Comparison of ENCODE assay signal across 9 cellular contexts in the genomic region with DNA sequence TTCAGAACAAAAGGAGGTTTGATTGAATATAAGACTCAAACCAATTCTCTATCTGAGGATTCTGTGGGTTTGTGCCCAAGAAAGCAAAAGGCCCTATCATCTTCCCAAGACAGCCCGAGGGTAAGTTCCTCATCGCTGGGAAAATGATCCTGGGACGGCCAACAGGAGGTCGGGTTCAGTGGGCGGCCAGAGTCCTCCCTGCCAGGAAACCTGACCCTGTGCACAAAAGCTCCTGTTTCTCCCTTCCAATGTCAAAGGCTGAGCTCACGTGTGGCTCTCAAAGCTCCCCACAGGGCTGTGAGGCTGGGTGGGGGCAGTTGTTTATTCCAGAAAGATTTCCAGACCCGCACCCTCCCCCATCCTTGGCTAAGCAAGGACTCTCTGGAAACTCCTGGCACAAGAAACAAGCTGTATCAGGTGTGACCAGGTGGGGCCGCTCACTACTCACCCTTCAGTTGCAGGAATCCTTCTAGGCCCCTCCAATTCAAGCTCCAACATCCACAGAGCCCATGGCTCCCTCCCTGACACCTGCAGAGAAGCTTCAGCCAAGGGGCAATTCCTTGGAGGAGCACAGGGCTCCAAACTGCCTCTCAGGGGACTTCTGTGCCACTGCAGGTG.
DNase-seq lines count a peak whose midpoint lies in the region; ATAC-seq and TF ChIP-seq lines count a peak whose summit lies in the region.
"Had no signal": no experiment of that assay in that cellular context is flagged by ENCODE, and none has a peak within 500 bp of the region (broad histone marks: within the 10 kb centered on the region; RNA-seq: fewer than 3 reads in every experiment).

No MANE protein-coding gene starts in this region.

- H3K79me2 ChIP-seq in hepatocyte, result no peaks in the 10 kb centered on the region

- no peak for TF ChIP-seq CTCF in left ventricle myocardium inferior (IDR thresholded peaks at IDR 0.05; ENCODE audit: borderline replicate concordance)
- TF ChIP-seq CTCF in hepatocyte (IDR thresholded peaks at IDR 0.05; ENCODE audit: poor library complexity), result peak; percentile 58

- ATAC-seq in Right ventricle myocardium superior (ENCODE audit: poor library complexity), result peak; percentile 56

- H3K36me3 ChIP-seq in left ventricle myocardium inferior (no peaks in the 10 kb centered on the region), hepatocyte (replicated peaks; ENCODE audit: insufficient read depth, low read depth) (no peaks in the 10 kb centered on the region)

- H3K9me3 ChIP-seq in left ventricle myocardium inferior (replicated peaks), result no peaks in the 10 kb centered on the region
- no peaks in the 10 kb centered on the region for H3K9me3 ChIP-seq in hepatocyte (ENCODE audit: low read depth)

- intact Hi-C loops in Right ventricle myocardium superior (cut with DNase I) (no loop called here), left ventricle myocardium inferior (cut with micrococcal nuclease) (no loop called here)

- TF ChIP-seq POLR2A in erythroblast (IDR thresholded peaks at IDR 0.05; ENCODE audit: low read length), result no peak

- WGBS in hepatocyte (ENCODE audit: low lambda C conversion rate, missing lambda C conversion rate), result 29% methylated on average over 8 of the region's 8 CpGs

- H3K27me3 ChIP-seq in left ventricle myocardium inferior (ENCODE audit: low read depth), result peaks cover 37% of the 10 kb centered on the region
- no peaks in the 10 kb centered on the region for H3K27me3 ChIP-seq in hepatocyte

- H3K4me3 ChIP-seq in left ventricle myocardium inferior, result no peak overlapping the region
- H3K4me3 ChIP-seq in hepatocyte, result no peak overlapping the region

- H2AFZ ChIP-seq in hepatocyte, result no peak overlapping the region

- H3K4me2 ChIP-seq in hepatocyte, result no peak overlapping the region

- no peaks in the 10 kb centered on the region for H3K9me2 ChIP-seq in hepatocyte (replicated peaks; ENCODE audit: insufficient read depth)

- H3K27ac ChIP-seq in left ventricle myocardium inferior (replicated peaks) (no peak overlapping the region), hepatocyte (no peak overlapping the region)

- H4K20me1 ChIP-seq in hepatocyte (ENCODE audit: insufficient read depth, poor library complexity, severe bottlenecking), result no peaks in the 10 kb centered on the region

- DNase-seq in Right ventricle myocardium superior (no peak), left ventricle myocardium inferior (no peak), NCI-H748 treated with DMSO at 0.1 percent for 48 hours (lab: John Stamatoyannopoulos, UW) (peak; percentile 7), hepatocyte (ENCODE audit: low spot score) (peak; percentile 67), GM19240 (ENCODE audit: insufficient read length, low spot score) (no peak), erythroblast (lab: John Stamatoyannopoulos, UW) (no peak), NCI-H1048 (lab: John Stamatoyannopoulos, UW) (no peak), Ammon's horn (ENCODE audit: low spot score) (no peak)
- DNase-seq: C1 segment of cervical spinal cord had no signal

- no peaks in the 10 kb centered on the region for H3K4me1 ChIP-seq in left ventricle myocardium inferior
- H3K4me1 ChIP-seq in hepatocyte (ENCODE audit: insufficient read depth), result no peaks in the 10 kb centered on the region

Comparison
In these comparisons a context has a peak if more than half of its experiments do, and no peak if none do; other contexts are left out.
1. DNase-seq: peak in NCI-H748 treated with DMSO at 0.1 percent for 48 hours (single experiment) and hepatocyte (single experiment); none in Right ventricle myocardium superior (single experiment), left ventricle myocardium inferior (single experiment), GM19240 (single experiment), erythroblast (0 of 2), NCI-H1048 (single experiment) and Ammon's horn (single experiment).